18 cellular contexts compared by ENCODE assay signal in genomic region chr5:92884464-92884863, GRCh38.
"Had no signal": no experiment of that assay in that cellular context is flagged by ENCODE, and none has a peak within 500 bp of the region (broad histone marks: within the 10 kb centered on the region; RNA-seq: fewer than 3 reads in every experiment).

No MANE protein-coding gene starts in this region.

- H3K4me3 Mint-ChIP-seq: mesothelial cell of epicardium; natural killer cell; stimulated activated effector memory CD8-positive, alpha-beta T cell treated with anti-CD3 and anti-CD28 coated beads, Interleukin-12 subunit alpha, Interleukin-12 subunit beta, amount 100 ng/mL, for 72 hours; type B pancreatic cell had no signal

- H3K27ac ChIP-seq: heart right ventricle, neutrophil, psoas muscle, right lobe of liver, suprapubic skin, thyroid gland had no signal

- H3K36me3 Mint-ChIP-seq: natural killer cell; stimulated activated effector memory CD8-positive, alpha-beta T cell treated with anti-CD3 and anti-CD28 coated beads, Interleukin-12 subunit alpha, Interleukin-12 subunit beta, amount 100 ng/mL, for 72 hours; type B pancreatic cell had no signal

- H3K36me3 ChIP-seq: heart right ventricle, neutrophil, right lobe of liver, suprapubic skin, thyroid gland had no signal

- H3K27ac Mint-ChIP-seq: mesothelial cell of epicardium; natural killer cell; stimulated activated effector memory CD8-positive, alpha-beta T cell treated with anti-CD3 and anti-CD28 coated beads, Interleukin-12 subunit alpha, Interleukin-12 subunit beta, amount 100 ng/mL, for 72 hours; type B pancreatic cell had no signal

- H3K27me3 ChIP-seq: neutrophil, right lobe of liver, suprapubic skin, thyroid gland had no signal

- H3K9me3 Mint-ChIP-seq: mesothelial cell of epicardium; stimulated activated effector memory CD8-positive, alpha-beta T cell treated with anti-CD3 and anti-CD28 coated beads, Interleukin-12 subunit alpha, Interleukin-12 subunit beta, amount 100 ng/mL, for 72 hours; type B pancreatic cell had no signal

- H3K4me1 Mint-ChIP-seq: natural killer cell; stimulated activated effector memory CD8-positive, alpha-beta T cell treated with anti-CD3 and anti-CD28 coated beads, Interleukin-12 subunit alpha, Interleukin-12 subunit beta, amount 100 ng/mL, for 72 hours had no signal

- ATAC-seq: esophagus mucosa; heart right ventricle; natural killer cell; psoas muscle; right lobe of liver; stimulated activated effector memory CD8-positive, alpha-beta T cell treated with anti-CD3 and anti-CD28 coated beads, Interleukin-12 subunit alpha, Interleukin-12 subunit beta, amount 100 ng/mL, for 72 hours; stimulated activated naive CD8-positive, alpha-beta T cell treated with anti-CD3 and anti-CD28 coated beads, Interleukin-15, Interleukin-2, amounts not matched to agents 100 U/mL and 50 U/mL, for 24 hours had no signal

- H3K4me3 ChIP-seq: heart right ventricle, psoas muscle, right lobe of liver, suprapubic skin, thyroid gland had no signal

- H3K9me3 ChIP-seq: heart right ventricle, neutrophil, psoas muscle, right lobe of liver, suprapubic skin, thyroid gland had no signal

- H3K4me1 ChIP-seq: heart right ventricle, psoas muscle, right lobe of liver, suprapubic skin, thyroid gland had no signal

- DNase-seq: effector memory CD4-positive, alpha-beta T cell; heart right ventricle; hypothalamus; kidney glomerular epithelial cell; natural killer cell; psoas muscle; retina; right lobe of liver; stimulated activated CD4-positive, alpha-beta T cell treated with anti-CD3 and anti-CD28 coated beads, Interleukin-4, amount 100 ng/mL, for 1 hour; stimulated activated CD8-positive, alpha-beta memory T cell treated with anti-CD3 and anti-CD28 coated beads, Interleukin-4, amount 100 ng/mL, for 48 hours; stimulated activated naive CD8-positive, alpha-beta T cell treated with anti-CD3 and anti-CD28 coated beads, Interleukin-15, Interleukin-2, amounts not matched to agents 100 U/mL and 50 U/mL, for 24 hours; thyroid gland had no signal
